Comparison of ENCODE assay signal across 23 cellular contexts in genomic region chr9:36826581-36826980, GRCh38.
"Had no signal": no experiment of that assay in that cellular context is flagged by ENCODE, and none has a peak within 500 bp of the region (broad histone marks: within the 10 kb centered on the region; RNA-seq: fewer than 3 reads in every experiment).

No MANE protein-coding gene starts in this region.

- ATAC-seq: HepG2 had no signal

- H3K36me3 ChIP-seq: SJSA1 had no signal

- H3K4me1 ChIP-seq: SJSA1 had no signal

- H3K4me3 ChIP-seq: SJSA1, SK-N-MC had no signal

- FAIRE-seq: HepG2, RCC 7860 had no signal

- H3K27ac ChIP-seq: KMS-11, SJSA1, SK-N-MC had no signal

- H3K9me3 ChIP-seq: SJSA1 had no signal

- H3K9ac ChIP-seq: KMS-11 had no signal

- DNase-seq: IMR-90, Kasumi-1, MM.1S, NCI-H1092 treated with DMSO at 0.1 percent for 48 hours, NCI-H1436, NCI-H187, NCI-H2029, NCI-H2081 treated with DMSO at 0.1 percent for 48 hours, NCI-H2171, NCI-H226, NCI-H446, NCI-H510A, NCI-H524 treated with DMSO at 0.1 percent for 48 hours, NCI-H69, NCI-H774, Right ventricle myocardium superior, RPMI8226, SIG-M5 had no signal
